In the genomic region with DNA sequence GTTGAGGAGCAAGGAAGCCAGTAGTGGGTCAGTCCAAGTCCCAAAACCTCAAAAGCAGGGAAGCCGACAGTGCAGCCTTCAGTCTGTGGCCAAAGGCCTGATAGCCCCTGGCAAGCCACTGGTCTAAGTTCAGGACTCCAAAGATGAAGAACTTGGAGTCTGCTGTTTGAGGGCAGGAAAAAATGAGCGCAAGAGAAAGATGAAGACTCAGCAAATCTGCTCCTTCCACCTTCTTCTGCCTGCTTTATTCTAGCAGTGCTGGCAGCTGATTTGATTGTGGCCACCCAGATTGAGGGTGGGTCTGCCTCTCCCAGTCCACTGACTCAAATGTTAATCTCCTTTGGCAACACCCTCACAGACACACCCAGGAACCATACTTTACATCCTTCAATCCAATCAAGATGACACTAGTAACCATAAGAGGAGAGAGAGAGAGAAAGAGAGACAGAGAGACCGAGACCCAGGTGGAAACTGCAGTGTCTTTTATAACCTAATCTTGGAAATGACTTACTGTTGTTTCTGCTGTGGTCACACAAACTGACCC, we compare ENCODE assay signal across 4 cellular contexts.
A peak's percentile ranks its signal among the peaks of the same experiment; 100 is the strongest.
TF ChIP-seq lines count a peak whose summit lies in the region.

No MANE protein-coding gene starts in this region.

TF ChIP-seq in A549, 52 proteins besides CTCF, POLR2A, EP300 and RAD21:
- peak; percentile 73 for TF ChIP-seq MAFK (IDR thresholded peaks at IDR 0.05; ENCODE audit: partially characterized antibody)

TF ChIP-seq in HEK293, 187 proteins besides CTCF, POLR2A, EP300 and RAD21:
- TF ChIP-seq KLF17 (tag by site-specific recombination; IDR thresholded peaks at IDR 0.05) (peak; percentile 34; the same call in 1 of the 2 replicates), KLF1 (tag by site-specific recombination; IDR thresholded peaks at IDR 0.05) (peak; percentile 91)

TF ChIP-seq in K562, 482 proteins besides CTCF, POLR2A, EP300 and RAD21 (continued from another document):
- TF ChIP-seq C11orf30 (IDR thresholded peaks at IDR 0.05; ENCODE audit: low read depth) (peak; percentile 41; the same call in 1 of the 2 replicates), ZNF316 (IDR thresholded peaks at IDR 0.05) (peak; percentile 49), MAFK (IDR thresholded peaks at IDR 0.05; ENCODE audit: low read length) (0 out of 2 replicates have a peak, but pooled peaks have one; percentile 8)

TF ChIP-seq in HepG2, 621 proteins besides CTCF, POLR2A, EP300 and RAD21:
- TF ChIP-seq MAFF (IDR thresholded peaks at IDR 0.05; ENCODE audit: low read depth, low read length) (peak; percentile 17; the same call in 1 of the 2 replicates), MAFK (conservative IDR thresholded peaks at IDR 0.05 in 1 of 2, IDR thresholded peaks at IDR 0.05 in 1 of 2; ENCODE audit: low read length in 2 of 2) (peak; percentile 40 to 50; a peak in 2 of 4 replicates)
